ENCODE assay signal across 2 cellular contexts in genomic region chr7:25665346-25665745, GRCh38.
TF ChIP-seq lines count a peak whose summit lies in the region.

No MANE protein-coding gene starts in this region.

TF ChIP-seq in HEK293, 187 proteins besides CTCF, POLR2A, EP300 and RAD21:
- TF ChIP-seq REST (tag by site-specific recombination; IDR thresholded peaks at IDR 0.05) (peak; percentile 86), ZNF580 (tag by site-specific recombination; IDR thresholded peaks at IDR 0.05) (no peak)

TF ChIP-seq in K562, 482 proteins besides CTCF, POLR2A, EP300 and RAD21 (continued from another document):
- 0 out of 2 replicates have a peak, but pooled peaks have one; percentile 31 for TF ChIP-seq REST (CRISPR knock-in tag; IDR thresholded peaks at IDR 0.05; ENCODE audit: low read depth)
